Comparison of ENCODE assay signal across 14 cellular contexts in genomic region chr3:171245796-171246453, GRCh38.
"Had no signal": no experiment of that assay in that cellular context is flagged by ENCODE, and none has a peak within 500 bp of the region (broad histone marks: within the 10 kb centered on the region; RNA-seq: fewer than 3 reads in every experiment).

No MANE protein-coding gene starts in this region.

- H3K4me3 Mint-ChIP-seq: activated T-helper 17 cell treated with anti-CD3 and anti-CD28 coated beads, Interleukin-2, amount 50 U/mL, for 72 hours; stimulated activated naive CD8-positive, alpha-beta T cell treated with anti-CD3 and anti-CD28 coated beads, Interleukin-15, Interleukin-2, amounts not matched to agents 100 ng/mL and 50 ng/mL, for 24 hours had no signal

- H3K4me3 ChIP-seq: body of pancreas, coronary artery, ovary, upper lobe of right lung had no signal

- H3K27ac ChIP-seq: body of pancreas, coronary artery, ovary, upper lobe of right lung had no signal

- DNase-seq: amygdala, body of pancreas, caudate nucleus, islet precursor cell, midbrain, ovary, upper lobe of right lung had no signal

- H3K27me3 ChIP-seq: body of pancreas, ovary, upper lobe of right lung had no signal

- ATAC-seq: activated naive CD4-positive, alpha-beta T cell treated with anti-CD3 and anti-CD28 coated beads, Interleukin-2, amount 50 U/mL, for 72 hours; activated T-helper 17 cell treated with anti-CD3 and anti-CD28 coated beads, Interleukin-2, amount 50 U/mL, for 72 hours; body of pancreas; esophagus mucosa; left lobe of liver; sciatic nerve; upper lobe of right lung had no signal

- H3K4me1 ChIP-seq: body of pancreas, upper lobe of right lung had no signal

- H3K27me3 Mint-ChIP-seq: activated T-helper 17 cell treated with anti-CD3 and anti-CD28 coated beads, Interleukin-2, amount 50 U/mL, for 72 hours; stimulated activated naive CD8-positive, alpha-beta T cell treated with anti-CD3 and anti-CD28 coated beads, Interleukin-15, Interleukin-2, amounts not matched to agents 100 ng/mL and 50 ng/mL, for 24 hours had no signal

- H3K36me3 ChIP-seq: ovary, upper lobe of right lung had no signal

- H3K27ac Mint-ChIP-seq: activated naive CD4-positive, alpha-beta T cell treated with anti-CD3 and anti-CD28 coated beads, Interleukin-2, amount 50 U/mL, for 72 hours; activated T-helper 17 cell treated with anti-CD3 and anti-CD28 coated beads, Interleukin-2, amount 50 U/mL, for 72 hours; stimulated activated naive CD8-positive, alpha-beta T cell treated with anti-CD3 and anti-CD28 coated beads, Interleukin-15, Interleukin-2, amounts not matched to agents 100 ng/mL and 50 ng/mL, for 24 hours had no signal

- H3K9me3 ChIP-seq: body of pancreas, ovary, upper lobe of right lung had no signal
